In genomic region chr11:120622189-120622912, GRCh38 we compare ENCODE assay signal across 9 cellular contexts.
A peak's percentile ranks its signal among the peaks of the same experiment; 100 is the strongest.
DNase-seq lines count a peak whose midpoint lies in the region; ATAC-seq and TF ChIP-seq lines count a peak whose summit lies in the region.
"Had no signal": no experiment of that assay in that cellular context is flagged by ENCODE, and none has a peak within 500 bp of the region (broad histone marks: within the 10 kb centered on the region; RNA-seq: fewer than 3 reads in every experiment).

No MANE protein-coding gene starts in this region.

- H2BK15ac ChIP-seq in H9 (ENCODE audit: low read depth, low read length), result no peak overlapping the region

- H3K4me2 ChIP-seq in H9 (ENCODE audit: insufficient read depth, insufficient read length, low read length), result no peak overlapping the region

- no CpG with 5 or more reads among the region's 7 CpGs for WGBS in H9 (ENCODE audit: extremely low coverage, insufficient read length, low lambda C conversion rate)
- WGBS in iPS DF 6.9 (ENCODE audit: insufficient coverage, insufficient read length), result no CpG with 5 or more reads among the region's 7 CpGs
- WGBS in stomach, 5 donors, result 58 to 67% (median 66%) methylated on average over 7 of the region's 7 CpGs

- H3K9me3 ChIP-seq in H9 (ENCODE audit: control insufficient read depth, low read depth, low read length), result peaks cover 12% of the 10 kb centered on the region
- no peaks in the 10 kb centered on the region for H3K9me3 ChIP-seq in iPS DF 6.9 (ENCODE audit: control insufficient read depth, insufficient read depth, low read length)
- peaks cover 4 to 16% (median 14%) of the 10 kb centered on the region in 4 donors for H3K9me3 ChIP-seq in stomach

- no peak for TF ChIP-seq POLR2A in stomach (IDR thresholded peaks at IDR 0.05)

- H2AK5ac ChIP-seq in H9 (ENCODE audit: insufficient read length, low read length), result no peak overlapping the region

- no peak overlapping the region for H2BK120ac ChIP-seq in H9 (ENCODE audit: low read depth, low read length, poor library complexity, severe bottlenecking)

- H3K9ac ChIP-seq in H9 (ENCODE audit: extremely low read depth, insufficient read length, low read length), result no peak overlapping the region

- H2AFZ ChIP-seq in H9 (ENCODE audit: low read length), result no peak overlapping the region

- no peak overlapping the region for H4K91ac ChIP-seq in H9 (ENCODE audit: insufficient read length, low read depth, low read length)

- no peak overlapping the region for H3K27ac ChIP-seq in H9 (ENCODE audit: insufficient read length, low read depth, low read length)
- H3K27ac ChIP-seq in iPS DF 6.9 (ENCODE audit: low read length), result no peak overlapping the region
- H3K27ac ChIP-seq in stomach, result no peak overlapping the region

- intact Hi-C loops in stomach (cut with DNase I; ENCODE audit: low total_unique reads), result no loop called here

- H3K36me3 Mint-ChIP-seq in H9 (ENCODE audit: insufficient read depth in 1 of 3, low read depth in 3 of 3), result peaks cover 14 to 23% (median 18%) of the 10 kb centered on the region in 3 experiments

- H3K4me3 Mint-ChIP-seq in H9, result no peak overlapping the region

- H3K23me2 ChIP-seq in H9 (ENCODE audit: insufficient read length, low read depth, low read length, poor library complexity, severe bottlenecking), result no peaks in the 10 kb centered on the region

- H4K8ac ChIP-seq in H9 (replicated peaks; ENCODE audit: insufficient read length, low read depth, low read length), result no peak overlapping the region

- peak; percentile 33 for TF ChIP-seq CTCF in GM10266 (IDR thresholded peaks at IDR 0.05; ENCODE audit: control insufficient read depth, insufficient read depth, low read depth, missing control alignments)
- peak; percentile 61 for TF ChIP-seq CTCF in H9 (conservative IDR thresholded peaks at IDR 0.05)
- TF ChIP-seq CTCF in stomach (IDR thresholded peaks at IDR 0.05), result no peak

- TF ChIP-seq EP300 in stomach (IDR thresholded peaks at IDR 0.05), result no peak

- H3K4ac ChIP-seq in H9 (ENCODE audit: low read depth, low read length), result no peak overlapping the region

- no peaks in the 10 kb centered on the region for H4K20me1 ChIP-seq in H9 (ENCODE audit: control insufficient read depth, insufficient read depth, insufficient read length)

- H3K4me1 Mint-ChIP-seq in H9, result 0 out of 4 replicates have a peak, but pooled peaks cover 0 to 6% of the 10 kb centered on the region in 2 experiments

- H3K27ac Mint-ChIP-seq in H9, result no peak overlapping the region

- H4K5ac ChIP-seq in H9 (ENCODE audit: insufficient read length, low read depth, low read length), result no peak overlapping the region

- no peak overlapping the region for H2BK12ac ChIP-seq in H9 (ENCODE audit: insufficient read length, low read depth, low read length)

- H3T11ph ChIP-seq in H9 (ENCODE audit: low read length), result no peak overlapping the region

- H3K79me2 ChIP-seq in H9 (ENCODE audit: insufficient read depth, low read length), result no peaks in the 10 kb centered on the region

- no peak overlapping the region for H2BK5ac ChIP-seq in H9 (ENCODE audit: insufficient read length, low read length)

- H3K14ac ChIP-seq in H9 (ENCODE audit: insufficient read depth, low read length), result no peak overlapping the region

- H3K18ac ChIP-seq in H9 (ENCODE audit: insufficient read length, low read depth, low read length), result no peak overlapping the region

- H3K27me3 ChIP-seq in H9 (ENCODE audit: insufficient read depth, low read length), result no peaks in the 10 kb centered on the region
- no peaks in the 10 kb centered on the region for H3K27me3 ChIP-seq in iPS DF 6.9 (ENCODE audit: control insufficient read depth, insufficient read depth, low read length)
- H3K27me3 ChIP-seq in stomach, result peaks cover 0 to 5% (median 0%) of the 10 kb centered on the region in 3 donors

- H3K23ac ChIP-seq in H9 (ENCODE audit: insufficient read length, low read depth, low read length), result no peak overlapping the region

- H3K4me1 ChIP-seq in H9 (ENCODE audit: insufficient read depth, low read length) (no peaks in the 10 kb centered on the region), iPS DF 6.9 (ENCODE audit: control insufficient read depth, insufficient read depth, low read length) (no peaks in the 10 kb centered on the region), stomach (no peaks in the 10 kb centered on the region)

- peaks cover 26% of the 10 kb centered on the region for H3K27me3 Mint-ChIP-seq in H9 (ENCODE audit: low read depth)

- no peaks in the 10 kb centered on the region for H3K36me3 ChIP-seq in iPS DF 6.9 (ENCODE audit: control insufficient read depth, insufficient read depth, low read length)
- no peaks in the 10 kb centered on the region for H3K36me3 ChIP-seq in stomach

- no peak overlapping the region for H2BK20ac ChIP-seq in H9 (ENCODE audit: low read depth, low read length, poor library complexity, severe bottlenecking)

- H3K4me3 ChIP-seq in iPS DF 6.9 (ENCODE audit: low read length) (no peak overlapping the region), stomach (no peak overlapping the region)

- no peak for ATAC-seq in GM21360 (IDR thresholded peaks at IDR 0.05; ENCODE audit: unreplicated experiment)

- H3K79me1 ChIP-seq in H9 (ENCODE audit: insufficient read depth, low read depth, low read length, poor library complexity, severe bottlenecking), result no peaks in the 10 kb centered on the region

- DNase-seq in GM10266 (ENCODE audit: extremely low spot score), result no peak
- no peak for DNase-seq in H9
- peak; percentile 8 for DNase-seq in RPMI8226
- peak; percentile 35 for DNase-seq in iPS DF 6.9 (ENCODE audit: low read depth, low spot score)
- no peak for DNase-seq in stomach
- DNase-seq in anterior cingulate cortex (lab: John Stamatoyannopoulos, UW), result no peak
- no peak for DNase-seq in kidney glomerular epithelial cell (lab: John Stamatoyannopoulos, UW)
- DNase-seq: stimulated activated CD4-positive, alpha-beta T cell treated with anti-CD3 and anti-CD28 coated beads, Interleukin-1b, Interleukin-23, amount 100 ng/mL, for 48 hours had no signal

- peaks cover 19 to 23% of the 10 kb centered on the region in 2 experiments for H3K9me3 Mint-ChIP-seq in H9

- H3K56ac ChIP-seq in H9 (ENCODE audit: insufficient read length, low read depth, low read length), result no peak overlapping the region

Comparison
In these comparisons a context has a peak if more than half of its experiments do, and no peak if none do; other contexts are left out.
1. DNase-seq: peak in RPMI8226 (single experiment) and iPS DF 6.9 (single experiment); none in GM10266 (single experiment), H9 (single experiment), stomach (single experiment), anterior cingulate cortex (0 of 58) and kidney glomerular epithelial cell (single experiment).
2. CTCF ChIP-seq: peak in GM10266 (single experiment) and H9 (single experiment); none in stomach (0 of 7).